1 cellular context compared by ENCODE assay signal in the genomic region with DNA sequence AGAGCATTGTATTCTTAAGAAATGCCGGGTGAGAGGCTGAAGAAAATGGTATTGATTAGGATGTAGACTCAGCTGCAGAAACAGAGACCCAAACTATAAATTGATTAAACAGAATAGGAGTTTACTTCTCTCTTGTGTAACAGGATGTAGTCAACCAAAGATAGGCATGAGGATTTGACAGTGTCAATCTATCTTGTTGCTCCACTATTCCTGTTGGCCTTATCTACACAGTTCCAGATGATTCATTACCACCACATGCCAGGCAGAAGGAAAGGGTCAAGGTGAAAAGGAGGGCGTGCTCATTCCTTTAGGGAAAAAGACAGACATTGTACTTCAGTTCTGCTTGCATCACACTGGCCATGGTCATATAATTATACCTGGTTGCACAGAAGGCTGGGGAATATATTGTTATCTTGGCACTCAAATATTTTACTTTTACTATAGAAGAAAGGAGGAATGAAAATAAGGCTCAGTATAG.
A peak's percentile ranks its signal among the peaks of the same experiment; 100 is the strongest.
TF ChIP-seq lines count a peak whose summit lies in the region.

No MANE protein-coding gene starts in this region.

TF ChIP-seq in K562, 482 proteins besides CTCF, POLR2A, EP300 and RAD21 (continued from another document and continues in another):
- TF ChIP-seq, protein P1, sequence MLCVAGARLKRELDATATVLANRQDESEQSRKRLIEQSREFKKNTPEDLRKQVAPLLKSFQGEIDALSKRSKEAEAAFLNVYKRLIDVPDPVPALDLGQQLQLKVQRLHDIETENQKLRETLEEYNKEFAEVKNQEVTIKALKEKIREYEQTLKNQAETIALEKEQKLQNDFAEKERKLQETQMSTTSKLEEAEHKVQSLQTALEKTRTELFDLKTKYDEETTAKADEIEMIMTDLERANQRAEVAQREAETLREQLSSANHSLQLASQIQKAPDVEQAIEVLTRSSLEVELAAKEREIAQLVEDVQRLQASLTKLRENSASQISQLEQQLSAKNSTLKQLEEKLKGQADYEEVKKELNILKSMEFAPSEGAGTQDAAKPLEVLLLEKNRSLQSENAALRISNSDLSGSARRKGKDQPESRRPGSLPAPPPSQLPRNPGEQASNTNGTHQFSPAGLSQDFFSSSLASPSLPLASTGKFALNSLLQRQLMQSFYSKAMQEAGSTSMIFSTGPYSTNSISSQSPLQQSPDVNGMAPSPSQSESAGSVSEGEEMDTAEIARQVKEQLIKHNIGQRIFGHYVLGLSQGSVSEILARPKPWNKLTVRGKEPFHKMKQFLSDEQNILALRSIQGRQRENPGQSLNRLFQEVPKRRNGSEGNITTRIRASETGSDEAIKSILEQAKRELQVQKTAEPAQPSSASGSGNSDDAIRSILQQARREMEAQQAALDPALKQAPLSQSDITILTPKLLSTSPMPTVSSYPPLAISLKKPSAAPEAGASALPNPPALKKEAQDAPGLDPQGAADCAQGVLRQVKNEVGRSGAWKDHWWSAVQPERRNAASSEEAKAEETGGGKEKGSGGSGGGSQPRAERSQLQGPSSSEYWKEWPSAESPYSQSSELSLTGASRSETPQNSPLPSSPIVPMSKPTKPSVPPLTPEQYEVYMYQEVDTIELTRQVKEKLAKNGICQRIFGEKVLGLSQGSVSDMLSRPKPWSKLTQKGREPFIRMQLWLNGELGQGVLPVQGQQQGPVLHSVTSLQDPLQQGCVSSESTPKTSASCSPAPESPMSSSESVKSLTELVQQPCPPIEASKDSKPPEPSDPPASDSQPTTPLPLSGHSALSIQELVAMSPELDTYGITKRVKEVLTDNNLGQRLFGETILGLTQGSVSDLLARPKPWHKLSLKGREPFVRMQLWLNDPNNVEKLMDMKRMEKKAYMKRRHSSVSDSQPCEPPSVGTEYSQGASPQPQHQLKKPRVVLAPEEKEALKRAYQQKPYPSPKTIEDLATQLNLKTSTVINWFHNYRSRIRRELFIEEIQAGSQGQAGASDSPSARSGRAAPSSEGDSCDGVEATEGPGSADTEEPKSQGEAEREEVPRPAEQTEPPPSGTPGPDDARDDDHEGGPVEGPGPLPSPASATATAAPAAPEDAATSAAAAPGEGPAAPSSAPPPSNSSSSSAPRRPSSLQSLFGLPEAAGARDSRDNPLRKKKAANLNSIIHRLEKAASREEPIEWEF (CRISPR knock-in tag; IDR thresholded peaks at IDR 0.05), result peak; percentile 93; the same call in 1 of the 2 replicates
- TF ChIP-seq, protein P2, sequence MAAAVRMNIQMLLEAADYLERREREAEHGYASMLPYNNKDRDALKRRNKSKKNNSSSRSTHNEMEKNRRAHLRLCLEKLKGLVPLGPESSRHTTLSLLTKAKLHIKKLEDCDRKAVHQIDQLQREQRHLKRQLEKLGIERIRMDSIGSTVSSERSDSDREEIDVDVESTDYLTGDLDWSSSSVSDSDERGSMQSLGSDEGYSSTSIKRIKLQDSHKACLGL (CRISPR knock-in tag; IDR thresholded peaks at IDR 0.05; ENCODE audit: borderline replicate concordance, poor library complexity, severe bottlenecking), result no peak
- TF ChIP-seq, protein P3, sequence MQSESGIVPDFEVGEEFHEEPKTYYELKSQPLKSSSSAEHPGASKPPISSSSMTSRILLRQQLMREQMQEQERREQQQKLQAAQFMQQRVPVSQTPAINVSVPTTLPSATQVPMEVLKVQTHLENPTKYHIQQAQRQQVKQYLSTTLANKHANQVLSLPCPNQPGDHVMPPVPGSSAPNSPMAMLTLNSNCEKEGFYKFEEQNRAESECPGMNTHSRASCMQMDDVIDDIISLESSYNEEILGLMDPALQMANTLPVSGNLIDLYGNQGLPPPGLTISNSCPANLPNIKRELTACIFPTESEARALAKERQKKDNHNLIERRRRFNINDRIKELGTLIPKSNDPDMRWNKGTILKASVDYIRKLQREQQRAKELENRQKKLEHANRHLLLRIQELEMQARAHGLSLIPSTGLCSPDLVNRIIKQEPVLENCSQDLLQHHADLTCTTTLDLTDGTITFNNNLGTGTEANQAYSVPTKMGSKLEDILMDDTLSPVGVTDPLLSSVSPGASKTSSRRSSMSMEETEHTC (IDR thresholded peaks at IDR 0.05), result peak; percentile 83
- no peak for TF ChIP-seq SETDB1 (IDR thresholded peaks at IDR 0.05; ENCODE audit: low read length)
- TF ChIP-seq HNRNPK (IDR thresholded peaks at IDR 0.05; ENCODE audit: low read depth, low read length, poor library complexity, severe bottlenecking), result no peak
- TF ChIP-seq, protein P4, sequence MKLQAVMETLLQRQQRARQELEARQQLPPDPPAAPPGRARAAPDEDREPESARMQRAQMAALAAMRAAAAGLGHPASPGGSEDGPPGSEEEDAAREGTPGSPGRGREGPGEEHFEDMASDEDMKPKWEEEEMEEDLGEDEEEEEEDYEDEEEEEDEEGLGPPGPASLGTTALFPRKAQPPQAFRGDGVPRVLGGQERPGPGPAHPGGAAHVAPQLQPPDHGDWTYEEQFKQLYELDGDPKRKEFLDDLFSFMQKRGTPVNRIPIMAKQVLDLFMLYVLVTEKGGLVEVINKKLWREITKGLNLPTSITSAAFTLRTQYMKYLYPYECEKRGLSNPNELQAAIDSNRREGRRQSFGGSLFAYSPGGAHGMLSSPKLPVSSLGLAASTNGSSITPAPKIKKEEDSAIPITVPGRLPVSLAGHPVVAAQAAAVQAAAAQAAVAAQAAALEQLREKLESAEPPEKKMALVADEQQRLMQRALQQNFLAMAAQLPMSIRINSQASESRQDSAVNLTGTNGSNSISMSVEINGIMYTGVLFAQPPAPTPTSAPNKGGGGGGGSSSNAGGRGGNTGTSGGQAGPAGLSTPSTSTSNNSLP (IDR thresholded peaks at IDR 0.05; ENCODE audit: borderline replicate concordance, low read depth, low read length), result peak; percentile 93
- TF ChIP-seq ZNF75A (CRISPR knock-in tag; IDR thresholded peaks at IDR 0.05), result no peak
- TF ChIP-seq ZNF717 (CRISPR knock-in tag; IDR thresholded peaks at IDR 0.05), result 0 out of 2 replicates have a peak, but pooled peaks have one; percentile 22
- TF ChIP-seq, protein P5, sequence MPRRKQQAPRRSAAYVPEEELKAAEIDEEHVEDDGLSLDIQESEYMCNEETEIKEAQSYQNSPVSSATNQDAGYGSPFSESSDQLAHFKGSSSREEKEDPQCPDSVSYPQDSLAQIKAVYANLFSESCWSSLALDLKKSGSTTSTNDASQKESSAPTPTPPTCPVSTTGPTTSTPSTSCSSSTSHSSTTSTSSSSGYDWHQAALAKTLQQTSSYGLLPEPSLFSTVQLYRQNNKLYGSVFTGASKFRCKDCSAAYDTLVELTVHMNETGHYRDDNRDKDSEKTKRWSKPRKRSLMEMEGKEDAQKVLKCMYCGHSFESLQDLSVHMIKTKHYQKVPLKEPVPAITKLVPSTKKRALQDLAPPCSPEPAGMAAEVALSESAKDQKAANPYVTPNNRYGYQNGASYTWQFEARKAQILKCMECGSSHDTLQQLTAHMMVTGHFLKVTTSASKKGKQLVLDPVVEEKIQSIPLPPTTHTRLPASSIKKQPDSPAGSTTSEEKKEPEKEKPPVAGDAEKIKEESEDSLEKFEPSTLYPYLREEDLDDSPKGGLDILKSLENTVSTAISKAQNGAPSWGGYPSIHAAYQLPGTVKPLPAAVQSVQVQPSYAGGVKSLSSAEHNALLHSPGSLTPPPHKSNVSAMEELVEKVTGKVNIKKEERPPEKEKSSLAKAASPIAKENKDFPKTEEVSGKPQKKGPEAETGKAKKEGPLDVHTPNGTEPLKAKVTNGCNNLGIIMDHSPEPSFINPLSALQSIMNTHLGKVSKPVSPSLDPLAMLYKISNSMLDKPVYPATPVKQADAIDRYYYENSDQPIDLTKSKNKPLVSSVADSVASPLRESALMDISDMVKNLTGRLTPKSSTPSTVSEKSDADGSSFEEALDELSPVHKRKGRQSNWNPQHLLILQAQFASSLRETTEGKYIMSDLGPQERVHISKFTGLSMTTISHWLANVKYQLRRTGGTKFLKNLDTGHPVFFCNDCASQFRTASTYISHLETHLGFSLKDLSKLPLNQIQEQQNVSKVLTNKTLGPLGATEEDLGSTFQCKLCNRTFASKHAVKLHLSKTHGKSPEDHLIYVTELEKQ (CRISPR knock-in tag; IDR thresholded peaks at IDR 0.05), result no peak
- TF ChIP-seq SMAD1 (IDR thresholded peaks at IDR 0.05; ENCODE audit: low read depth, low read length, partially characterized antibody), result peak; percentile 68
- peak; percentile 94 for TF ChIP-seq KLF16 (IDR thresholded peaks at IDR 0.05)
- peak; percentile 99 for TF ChIP-seq TRIM24 (IDR thresholded peaks at IDR 0.05)
- TF ChIP-seq, protein P6, sequence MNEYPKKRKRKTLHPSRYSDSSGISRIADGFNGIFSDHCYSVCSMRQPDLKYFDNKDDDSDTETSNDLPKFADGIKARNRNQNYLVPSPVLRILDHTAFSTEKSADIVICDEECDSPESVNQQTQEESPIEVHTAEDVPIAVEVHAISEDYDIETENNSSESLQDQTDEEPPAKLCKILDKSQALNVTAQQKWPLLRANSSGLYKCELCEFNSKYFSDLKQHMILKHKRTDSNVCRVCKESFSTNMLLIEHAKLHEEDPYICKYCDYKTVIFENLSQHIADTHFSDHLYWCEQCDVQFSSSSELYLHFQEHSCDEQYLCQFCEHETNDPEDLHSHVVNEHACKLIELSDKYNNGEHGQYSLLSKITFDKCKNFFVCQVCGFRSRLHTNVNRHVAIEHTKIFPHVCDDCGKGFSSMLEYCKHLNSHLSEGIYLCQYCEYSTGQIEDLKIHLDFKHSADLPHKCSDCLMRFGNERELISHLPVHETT (CRISPR knock-in tag; conservative IDR thresholded peaks at IDR 0.05 in 1 of 2, IDR thresholded peaks at IDR 0.05 in 1 of 2), result peak in 1 of 2 experiments; percentile 74; a peak in 2 of 4 replicates
- no peak for TF ChIP-seq NR0B1 (IDR thresholded peaks at IDR 0.05; ENCODE audit: partially characterized antibody)
- TF ChIP-seq HDAC8 (tag; IDR thresholded peaks at IDR 0.05), result no peak
- no peak for TF ChIP-seq PHTF2 (CRISPR knock-in tag; IDR thresholded peaks at IDR 0.05)
- no peak for TF ChIP-seq ZNF449 (CRISPR knock-in tag; IDR thresholded peaks at IDR 0.05)
- no peak for TF ChIP-seq ZNF124 (CRISPR knock-in tag; IDR thresholded peaks at IDR 0.05)
- TF ChIP-seq TEAD1 (CRISPR knock-in tag; IDR thresholded peaks at IDR 0.05), result peak in 1 of 2 experiments; percentile 94; a peak in 2 of 4 replicates
- no peak for TF ChIP-seq CREBBP (IDR thresholded peaks at IDR 0.05; ENCODE audit: low read depth, low read length)
- TF ChIP-seq, protein P7, sequence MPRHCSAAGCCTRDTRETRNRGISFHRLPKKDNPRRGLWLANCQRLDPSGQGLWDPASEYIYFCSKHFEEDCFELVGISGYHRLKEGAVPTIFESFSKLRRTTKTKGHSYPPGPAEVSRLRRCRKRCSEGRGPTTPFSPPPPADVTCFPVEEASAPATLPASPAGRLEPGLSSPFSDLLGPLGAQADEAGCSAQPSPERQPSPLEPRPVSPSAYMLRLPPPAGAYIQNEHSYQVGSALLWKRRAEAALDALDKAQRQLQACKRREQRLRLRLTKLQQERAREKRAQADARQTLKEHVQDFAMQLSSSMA (CRISPR knock-in tag; IDR thresholded peaks at IDR 0.05), result no peak
- no peak for TF ChIP-seq CHD2 (IDR thresholded peaks at IDR 0.05; ENCODE audit: low read depth, low read length)
